Comparison of ENCODE assay signal across 8 cellular contexts in the genomic region with DNA sequence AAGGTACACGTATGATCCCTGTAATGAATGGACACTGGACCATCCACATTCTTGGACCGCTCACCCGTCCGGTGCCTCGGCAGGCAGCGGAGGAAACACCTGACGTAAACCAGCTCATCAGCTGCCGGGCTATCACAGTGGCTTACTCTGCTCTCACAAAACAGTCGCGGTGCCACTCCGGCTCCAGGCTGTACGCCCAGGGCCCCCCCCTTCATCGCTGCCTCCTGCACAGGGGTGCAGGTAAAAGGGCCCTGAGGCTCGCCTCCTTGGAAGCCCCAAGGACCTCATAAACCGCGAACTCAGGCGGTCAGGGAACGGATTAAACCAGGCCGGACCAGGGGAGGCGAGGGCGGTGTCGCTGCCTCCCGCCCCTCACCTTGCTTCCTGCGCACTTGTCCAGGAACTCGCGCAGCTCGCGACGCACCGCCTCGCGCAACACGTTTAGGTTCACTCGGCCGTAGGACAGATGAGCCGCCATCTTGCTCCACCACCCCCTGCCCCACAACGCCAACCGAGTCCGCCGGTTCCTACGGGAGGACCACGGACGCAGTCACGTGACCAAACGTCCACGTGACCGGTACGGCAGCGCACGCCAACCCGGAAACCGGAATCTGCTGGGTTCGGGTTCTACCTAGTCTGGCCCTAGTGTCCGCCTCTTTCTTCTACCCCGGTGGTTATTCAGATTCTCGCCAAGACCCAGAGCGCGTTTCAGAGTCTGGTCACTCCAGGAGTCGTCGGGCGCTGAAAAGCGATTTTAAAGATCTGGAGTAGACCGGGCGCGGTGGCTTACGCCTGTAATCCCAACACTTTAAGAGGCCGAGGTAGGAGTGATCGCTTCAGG. TPM values are rescaled to one million over a fixed set of nuclear protein-coding genes. Genes with fewer than 3 reads are reported as not detected.
DNase-seq lines count a peak whose midpoint lies in the region; ATAC-seq, FAIRE-seq and TF ChIP-seq lines count a peak whose summit lies in the region.

A gene (minus strand): TSS at position 564 of the 841 bp plus-strand sequence. CDS start 86 bp downstream, at position 478.

- H3K36me3 ChIP-seq in OCI-LY1 (ENCODE audit: insufficient read depth, low read length): peaks cover 27% of the 10 kb centered on the region

- H3F3A ChIP-seq in OCI-LY1 (ENCODE audit: insufficient read depth, low read length): no peaks in the 10 kb centered on the region

- FAIRE-seq in endometrium (lab: Jason Lieb, UNC): peak; percentile 64

- H3K79me2 ChIP-seq in OCI-LY1 (ENCODE audit: insufficient read depth, low read length): 0 out of 2 replicates have a peak, but pooled peaks cover 7% of the 10 kb centered on the region

- no peaks in the 10 kb centered on the region for H3K9me2 ChIP-seq in OCI-LY1 (ENCODE audit: low read depth, low read length)

- no peaks in the 10 kb centered on the region for H4K20me1 ChIP-seq in OCI-LY1 (ENCODE audit: insufficient read depth, low read length)

- peak; percentile 77 for ATAC-seq in GM21515 (IDR thresholded peaks at IDR 0.05; ENCODE audit: unreplicated experiment)

- no peaks in the 10 kb centered on the region for H3K9me3 ChIP-seq in OCI-LY1 (ENCODE audit: low read length)

- H3K4me1 ChIP-seq in OCI-LY1 (ENCODE audit: insufficient read depth, low read length, severe bottlenecking): peaks cover 20% of the 10 kb centered on the region

- DNase-seq in D341Med (ENCODE audit: low spot score) (peak; percentile 96), HuH-7 (ENCODE audit: low spot score) (peak; percentile 88), mesenteric fat pad (ENCODE audit: low spot score) (peak; percentile 99)
- peak; percentile 91 for DNase-seq in activated CD8-positive, alpha-beta memory T cell treated with anti-CD3 and anti-CD28 coated beads, Interleukin-2, amount 50 U/mL, for 4 hours
- peak; percentile 80 for DNase-seq in stimulated activated CD8-positive, alpha-beta memory T cell treated with anti-CD3 and anti-CD28 coated beads, Interleukin-15, amount 100 ng/mL, for 1 hour (ENCODE audit: low read depth)

- peak within 1 kb of the TSS; percentile 65 for H3K27ac ChIP-seq in OCI-LY1 (ENCODE audit: low read depth, low read length, poor library complexity, severe bottlenecking)

- no peaks in the 10 kb centered on the region for H3K27me3 ChIP-seq in OCI-LY1 (ENCODE audit: insufficient read depth, low read length)

- peak within 1 kb of the TSS; percentile 88 for H3K9ac ChIP-seq in OCI-LY1 (ENCODE audit: low read length)

- no peak for TF ChIP-seq CTCF in OCI-LY1 (IDR thresholded peaks at IDR 0.05; ENCODE audit: low read length)

- peak within 1 kb of the TSS; percentile 87 for H3K4me3 ChIP-seq in OCI-LY1 (ENCODE audit: low read depth, low read length, poor library complexity, severe bottlenecking)

- H2AFZ ChIP-seq in OCI-LY1 (ENCODE audit: low read length): peak within 1 kb of the TSS; percentile 15; the same call in 1 of the 2 replicates

- H3K4me2 ChIP-seq in OCI-LY1 (ENCODE audit: low read length): peak within 1 kb of the TSS; percentile 88

RNA-seq across cellular contexts. Expression of the gene that starts here (rescaled TPM):
- total RNA-seq in mesenteric fat pad: 15.2 TPM

Comparison
In these comparisons a context has a peak if more than half of its experiments do, and no peak if none do; other contexts are left out.
1. Peak in every context shown above with its lines: DNase-seq, ATAC-seq, H3K4me3 ChIP-seq and H3K27ac ChIP-seq.